27 cellular contexts compared by ENCODE assay signal in genomic region chr12:10690906-10691305, GRCh38. TPM values are rescaled to one million over a fixed set of nuclear protein-coding genes. Genes with fewer than 3 reads are reported as not detected.
"Had no signal": no experiment of that assay in that cellular context is flagged by ENCODE, and none has a peak within 500 bp of the region (broad histone marks: within the 10 kb centered on the region; RNA-seq: fewer than 3 reads in every experiment).

No MANE protein-coding gene starts in this region.

- DNase-seq: dorsolateral prefrontal cortex; effector CD8-positive, alpha-beta T cell; endodermal cell; gastrocnemius medialis; heart left ventricle; left cardiac atrium; left lung; mesenchymal stem cell; midbrain; naive B cell; pancreas; stimulated activated CD4-positive, alpha-beta T cell treated with anti-CD3 and anti-CD28 coated beads, Interleukin-4, amount 100 ng/mL, for 4 hours; stimulated activated naive CD8-positive, alpha-beta T cell treated with anti-CD3 and anti-CD28 coated beads, Interleukin-15, Interleukin-2, amounts not matched to agents 100 U/mL and 50 U/mL, for 24 hours; substantia nigra; testis; tibial artery; upper lobe of left lung; uterus had no signal

- H3K9me3 ChIP-seq: gastrocnemius medialis, heart left ventricle, neutrophil, pancreas, right atrium auricular region, testis, tibial artery, upper lobe of left lung, uterus had no signal

- H3K4me3 ChIP-seq: dorsolateral prefrontal cortex, gastrocnemius medialis, heart left ventricle, hepatocyte, left lung, pancreas, right atrium auricular region, testis, tibial artery, upper lobe of left lung, uterus had no signal

- H3K4me2 ChIP-seq: hepatocyte had no signal

- H3K4me3 Mint-ChIP-seq: endodermal cell; naive B cell; natural killer cell treated with Interleukin-12 subunit alpha and Interleukin-12 subunit beta and Interleukin-15 and Interleukin-18, amount 100 ng/mL, for 72 hours; neural crest cell; stimulated activated memory B cell treated with anti-CD40 and anti-IgM and Interleukin-4, amounts not matched to agents 10 μg/mL and 1 μg/mL and 100 μg/mL, for 72 hours had no signal

- H3K27me3 ChIP-seq: gastrocnemius medialis, heart left ventricle, hepatocyte, left lung, neutrophil, pancreas, right atrium auricular region, testis, tibial artery, upper lobe of left lung, uterus had no signal

- H3K4me1 Mint-ChIP-seq: endodermal cell; naive B cell; neural crest cell; stimulated activated memory B cell treated with anti-CD40 and anti-IgM and Interleukin-4, amounts not matched to agents 10 μg/mL and 1 μg/mL and 100 μg/mL, for 72 hours had no signal

- FAIRE-seq: islet of Langerhans, pancreas had no signal

- H3K36me3 ChIP-seq: neutrophil, pancreas, right atrium auricular region, uterus had no signal

- H3K79me2 ChIP-seq: hepatocyte had no signal

- H3K27ac ChIP-seq: dorsolateral prefrontal cortex, epithelial cell of prostate, heart left ventricle, hepatocyte, left lung, neutrophil, pancreas, right atrium auricular region, testis, tibial artery, upper lobe of left lung, uterus had no signal

- H3K4me1 ChIP-seq: heart left ventricle, left lung, pancreas, right atrium auricular region, testis, tibial artery, upper lobe of left lung, uterus had no signal

- H2AFZ ChIP-seq: hepatocyte had no signal

- H3K27ac Mint-ChIP-seq: endodermal cell; naive B cell; natural killer cell treated with Interleukin-12 subunit alpha and Interleukin-12 subunit beta and Interleukin-15 and Interleukin-18, amount 100 ng/mL, for 72 hours; stimulated activated memory B cell treated with anti-CD40 and anti-IgM and Interleukin-4, amounts not matched to agents 10 μg/mL and 1 μg/mL and 100 μg/mL, for 72 hours had no signal

RNA-seq across cellular contexts. Expression of gene STYK1, which starts 17.1 kb away (rescaled TPM):
- total RNA-seq: neural crest cell, skeletal muscle tissue had no signal
